ENCODE assay signal across 34 cellular contexts in genomic region chr2:142687075-142687474, GRCh38.
"Had no signal": no experiment of that assay in that cellular context is flagged by ENCODE, and none has a peak within 500 bp of the region (broad histone marks: within the 10 kb centered on the region; RNA-seq: fewer than 3 reads in every experiment).

No MANE protein-coding gene starts in this region.

- H3K27me3 ChIP-seq: MG63 had no signal

- DNase-seq: Karpas-422, Kasumi-1, MG63, MM.1S, MV-4-11, NCI-H1048, NCI-H1092, NCI-H1092 treated with DMSO at 0.1 percent for 48 hours, NCI-H1105, NCI-H1105 treated with DMSO at 0.1 percent for 48 hours, NCI-H1417, NCI-H1417 treated with DMSO at 0.1 percent for 48 hours, NCI-H1436, NCI-H1436 treated with DMSO at 0.1 percent for 48 hours, NCI-H146, NCI-H1694, NCI-H1694 treated with DMSO at 0.1 percent for 48 hours, NCI-H187, NCI-H187 treated with DMSO at 0.1 percent for 48 hours, NCI-H1930, NCI-H2029, NCI-H2029 treated with DMSO at 0.1 percent for 48 hours, NCI-H2081, NCI-H2081 treated with DMSO at 0.1 percent for 48 hours, NCI-H2107, NCI-H2171, NCI-H2171 treated with DMSO at 0.1 percent for 48 hours, NCI-H2227 treated with DMSO at 0.1 percent for 48 hours, NCI-H226, NCI-H345, NCI-H446, NCI-H446 treated with DMSO at 0.1 percent for 48 hours, NCI-H510A, NCI-H510A treated with DMSO at 0.1 percent for 48 hours had no signal

- H3K9me3 ChIP-seq: MG63 had no signal

- H3K36me3 ChIP-seq: MG63 had no signal

- H3K4me3 ChIP-seq: MG63 had no signal
